13 cellular contexts compared by ENCODE assay signal in genomic region chr12:112294793-112295192, GRCh38.
DNase-seq lines count a peak whose midpoint lies in the region; ATAC-seq, FAIRE-seq and TF ChIP-seq lines count a peak whose summit lies in the region.
"Had no signal": no experiment of that assay in that cellular context is flagged by ENCODE, and none has a peak within 500 bp of the region (broad histone marks: within the 10 kb centered on the region; RNA-seq: fewer than 3 reads in every experiment).

No MANE protein-coding gene starts in this region.

- peaks cover 6% of the 10 kb centered on the region for H3K4me1 Mint-ChIP-seq in activated naive CD4-positive, alpha-beta T cell treated with anti-CD3 and anti-CD28 coated beads, Interleukin-2, amount 10 ng/mL, durations not matched to agents 7 days and 5 days

- H3K4me2 ChIP-seq in HepG2 (ENCODE audit: low read depth, low read length) = no peak overlapping the region
- no peak overlapping the region for H3K4me2 ChIP-seq in OCI-LY1 (ENCODE audit: low read length)
- H3K4me2 ChIP-seq: BLaER1 treated with 17β-estradiol and CSF1 and Interleukin-3, amounts not matched to agents 10 nM and 100 nM had no signal

- no peaks in the 10 kb centered on the region for H4K20me1 ChIP-seq in HepG2 (ENCODE audit: insufficient read depth, low read length)
- no peaks in the 10 kb centered on the region for H4K20me1 ChIP-seq in OCI-LY1 (ENCODE audit: insufficient read depth, low read length)

- CTCF ChIA-PET in HepG2 (lab: Yijun Ruan, JAX; ENCODE audit: low intra/inter-chr PET ratio, low total read pairs) = interaction anchor here (1.6 kb wide), 1 partner anchor 93 kb away, joined by 6 read pairs; no protein-coding TSS in a partner anchor
- CTCF ChIA-PET in activated naive CD4-positive, alpha-beta T cell treated with anti-CD3 and anti-CD28 coated beads, Interleukin-2, amount 10 ng/mL, durations not matched to agents 7 days and 5 days (lab: Charles Lee) = no interaction called here

- TF ChIP-seq EP300 in HepG2 (IDR thresholded peaks at IDR 0.05; ENCODE audit: low read depth in 2 of 2, low read length in 2 of 2) (no peak), HepG2 (CRISPR knock-in tag; IDR thresholded peaks at IDR 0.05; ENCODE audit: borderline replicate concordance) (no peak)

- H3K36me3 Mint-ChIP-seq in activated naive CD4-positive, alpha-beta T cell treated with anti-CD3 and anti-CD28 coated beads, Interleukin-2, amount 10 ng/mL, durations not matched to agents 7 days and 5 days = peaks cover 8% of the 10 kb centered on the region

- peaks cover 18% of the 10 kb centered on the region for H3K4me1 ChIP-seq in HepG2 (ENCODE audit: insufficient read depth, low read length)
- H3K4me1 ChIP-seq in right lobe of liver = no peaks in the 10 kb centered on the region
- no peaks in the 10 kb centered on the region for H3K4me1 ChIP-seq in OCI-LY1 (ENCODE audit: insufficient read depth, low read length, severe bottlenecking)
- H3K4me1 ChIP-seq: BLaER1 treated with 17β-estradiol and CSF1 and Interleukin-3, amounts not matched to agents 10 nM and 100 nM; parathyroid adenoma had no signal

- TF ChIP-seq RAD21 in HepG2 (CRISPR knock-in tag; IDR thresholded peaks at IDR 0.05) = no peak

- POLR2A ChIA-PET in HepG2 (lab: Yijun Ruan, JAX) = interaction anchor here (1.4 kb wide), 1 partner anchor 9 kb away, joined by 3 read pairs; no protein-coding TSS in a partner anchor

- intact Hi-C loops in HepG2 (cut with micrococcal nuclease; ENCODE audit: unreplicated experiment) (no loop called here), right lobe of liver (cut with DNase I) (no loop called here)

- peaks cover 4 to 13% of the 10 kb centered on the region in 2 experiments; a peak in 2 of 5 replicates for H3K36me3 ChIP-seq in HepG2 (replicated peaks in 1 of 2; ENCODE audit: control insufficient read depth in 1 of 2, insufficient read depth in 2 of 2, low read length in 2 of 2)
- no peaks in the 10 kb centered on the region for H3K36me3 ChIP-seq in right lobe of liver
- peaks cover 42% of the 10 kb centered on the region for H3K36me3 ChIP-seq in OCI-LY1 (ENCODE audit: insufficient read depth, low read length)

- in situ Hi-C loops in HepG2 (cut with HindIII; ENCODE audit: extremely low pct_ligation_motif_present, low pct_unique_long_range_greater_than_20kb) = no loop called here

- DNase-seq in HepG2 (ENCODE audit: low spot score) (peak; percentile 18), right lobe of liver (no peak), epithelial cell of esophagus (ENCODE audit: low read depth) (peak; percentile 35), putamen (ENCODE audit: low spot score) (no peak), NCI-H2227 (lab: John Stamatoyannopoulos, UW; ENCODE audit: unreplicated experiment) (no peak)
- no peak for DNase-seq in activated naive CD4-positive, alpha-beta T cell treated with anti-CD3 and anti-CD28 coated beads, Interleukin-2, amount 10 ng/mL, durations not matched to agents 7 days and 5 days
- no peak for DNase-seq in activated naive CD4-positive, alpha-beta T cell treated with anti-CD3 and anti-CD28 coated beads, Interleukin-2, amount 50 U/mL, for 16 hours
- DNase-seq: mesendoderm; stimulated activated CD4-positive, alpha-beta T cell treated with anti-CD3 and anti-CD28 coated beads, Interleukin-2, amount 100 ng/mL, for 24 hours; stimulated activated naive B cell treated with anti-CD40 and anti-IgM and Interleukin-4, amounts not matched to agents 10 μg/mL and 1 μg/mL and 100 μg/mL, for 72 hours had no signal

- H3K79me2 ChIP-seq in HepG2 (ENCODE audit: insufficient read depth, low read length) (no peaks in the 10 kb centered on the region), OCI-LY1 (ENCODE audit: insufficient read depth, low read length) (no peaks in the 10 kb centered on the region)

- no peaks in the 10 kb centered on the region for H3K27me3 ChIP-seq in HepG2 (ENCODE audit: control insufficient read depth in 1 of 2, insufficient read depth in 2 of 2, low read length in 2 of 2)
- no peaks in the 10 kb centered on the region for H3K27me3 ChIP-seq in right lobe of liver
- no peaks in the 10 kb centered on the region for H3K27me3 ChIP-seq in OCI-LY1 (ENCODE audit: insufficient read depth, low read length)
- H3K27me3 ChIP-seq: BLaER1 treated with 17β-estradiol and CSF1 and Interleukin-3, amounts not matched to agents 10 nM and 100 nM had no signal

- no peak overlapping the region for H3K4me3 ChIP-seq in HepG2 (replicated peaks in 1 of 3; ENCODE audit: insufficient read depth in 1 of 3, low read depth in 2 of 3, low read length in 3 of 3)
- no peak overlapping the region for H3K4me3 ChIP-seq in right lobe of liver
- no peak overlapping the region for H3K4me3 ChIP-seq in OCI-LY1 (ENCODE audit: low read depth, low read length, poor library complexity, severe bottlenecking)
- H3K4me3 ChIP-seq in epithelial cell of esophagus (ENCODE audit: low read length) = no peak overlapping the region
- H3K4me3 ChIP-seq: BLaER1 treated with 17β-estradiol and CSF1 and Interleukin-3, amounts not matched to agents 10 nM and 100 nM had no signal

- ATAC-seq in HepG2 (no peak), right lobe of liver (no peak)
- ATAC-seq: stimulated activated naive B cell treated with anti-CD40 and anti-IgM and Interleukin-4, amounts not matched to agents 10 μg/mL and 1 μg/mL and 100 μg/mL, for 72 hours had no signal

- H3K27ac Mint-ChIP-seq in activated naive CD4-positive, alpha-beta T cell treated with anti-CD3 and anti-CD28 coated beads, Interleukin-2, amount 10 ng/mL, durations not matched to agents 7 days and 5 days = no peak overlapping the region
- H3K27ac Mint-ChIP-seq: stimulated activated naive B cell treated with anti-CD40 and anti-IgM and Interleukin-4, amounts not matched to agents 10 μg/mL and 1 μg/mL and 100 μg/mL, for 72 hours had no signal

- no peak overlapping the region for H2AFZ ChIP-seq in HepG2 (ENCODE audit: low read length)
- no peak overlapping the region for H2AFZ ChIP-seq in OCI-LY1 (ENCODE audit: low read length)
- H2AFZ ChIP-seq: parathyroid adenoma had no signal

- TF ChIP-seq POLR2A in HepG2 (IDR thresholded peaks at IDR 0.05; ENCODE audit: insufficient read depth in 1 of 2, low read depth in 2 of 2, low read length in 2 of 2) (no peak), right lobe of liver (IDR thresholded peaks at IDR 0.05) (no peak)

- H3K9me3 ChIP-seq in HepG2 (ENCODE audit: low read length) (no peaks in the 10 kb centered on the region), right lobe of liver (no peaks in the 10 kb centered on the region), OCI-LY1 (ENCODE audit: low read length) (peaks cover 9% of the 10 kb centered on the region; the same call in 1 of the 2 replicates)

- no TSS peak for BruUV-seq in HepG2 (replicated peaks; lab: Mats Ljungman, UMichigan)

- no peaks in the 10 kb centered on the region for H3K9me2 ChIP-seq in OCI-LY1 (ENCODE audit: low read depth, low read length)

- WGBS in HepG2 (ENCODE audit: low lambda C conversion rate) = 81% methylated on average over 9 of the region's 9 CpGs
- 94% methylated on average over 8 of the region's 9 CpGs for WGBS in right lobe of liver (ENCODE audit: insufficient coverage, low coverage, low lambda C conversion rate, missing lambda C conversion rate)

- H3K9ac ChIP-seq in HepG2 (ENCODE audit: insufficient read depth, low read depth, low read length) (no peak overlapping the region), OCI-LY1 (ENCODE audit: low read length) (no peak overlapping the region)
- H3K9ac ChIP-seq: BLaER1 treated with 17β-estradiol and CSF1 and Interleukin-3, amounts not matched to agents 10 nM and 100 nM; parathyroid adenoma had no signal

- no peak overlapping the region for H3K4me3 Mint-ChIP-seq in activated naive CD4-positive, alpha-beta T cell treated with anti-CD3 and anti-CD28 coated beads, Interleukin-2, amount 10 ng/mL, durations not matched to agents 7 days and 5 days
- H3K4me3 Mint-ChIP-seq: stimulated activated naive B cell treated with anti-CD40 and anti-IgM and Interleukin-4, amounts not matched to agents 10 μg/mL and 1 μg/mL and 100 μg/mL, for 72 hours had no signal

- no peaks in the 10 kb centered on the region for H3K27me3 Mint-ChIP-seq in activated naive CD4-positive, alpha-beta T cell treated with anti-CD3 and anti-CD28 coated beads, Interleukin-2, amount 10 ng/mL, durations not matched to agents 7 days and 5 days
- H3K27me3 Mint-ChIP-seq: stimulated activated naive B cell treated with anti-CD40 and anti-IgM and Interleukin-4, amounts not matched to agents 10 μg/mL and 1 μg/mL and 100 μg/mL, for 72 hours had no signal

- FAIRE-seq in HepG2 (lab: Jason Lieb, UNC) = no peak

- H3K27ac ChIP-seq in HepG2 (ENCODE audit: extremely low read length, insufficient read depth, low read length) = peak overlapping the region; percentile 64
- no peak overlapping the region for H3K27ac ChIP-seq in right lobe of liver
- H3K27ac ChIP-seq in OCI-LY1 (ENCODE audit: low read depth, low read length, poor library complexity, severe bottlenecking) = no peak overlapping the region
- H3K27ac ChIP-seq: BLaER1 treated with 17β-estradiol and CSF1 and Interleukin-3, amounts not matched to agents 10 nM and 100 nM; parathyroid adenoma had no signal

- peaks cover 1% of the 10 kb centered on the region for H3K9me3 Mint-ChIP-seq in activated naive CD4-positive, alpha-beta T cell treated with anti-CD3 and anti-CD28 coated beads, Interleukin-2, amount 10 ng/mL, durations not matched to agents 7 days and 5 days
- H3K9me3 Mint-ChIP-seq: stimulated activated naive B cell treated with anti-CD40 and anti-IgM and Interleukin-4, amounts not matched to agents 10 μg/mL and 1 μg/mL and 100 μg/mL, for 72 hours had no signal

- H3F3A ChIP-seq in OCI-LY1 (ENCODE audit: insufficient read depth, low read length) = no peaks in the 10 kb centered on the region

- 0 out of 2 replicates have a peak, but pooled peaks have one; percentile 14 for TF ChIP-seq CTCF in HepG2 (CRISPR knock-in tag; IDR thresholded peaks at IDR 0.05)
- peak in 1 of 4 donors; percentile 20 for TF ChIP-seq CTCF in right lobe of liver (IDR thresholded peaks at IDR 0.05)
- TF ChIP-seq CTCF in OCI-LY1 (IDR thresholded peaks at IDR 0.05; ENCODE audit: low read length) = 0 out of 2 replicates have a peak, but pooled peaks have one; percentile 19
- peak; percentile 20 for TF ChIP-seq CTCF in epithelial cell of esophagus (IDR thresholded peaks at IDR 0.05; ENCODE audit: insufficient read depth, low read depth, low read length, missing control alignments)

TF ChIP-seq in HepG2, 621 proteins besides CTCF, POLR2A, EP300 and RAD21:
- TF ChIP-seq, protein P1, sequence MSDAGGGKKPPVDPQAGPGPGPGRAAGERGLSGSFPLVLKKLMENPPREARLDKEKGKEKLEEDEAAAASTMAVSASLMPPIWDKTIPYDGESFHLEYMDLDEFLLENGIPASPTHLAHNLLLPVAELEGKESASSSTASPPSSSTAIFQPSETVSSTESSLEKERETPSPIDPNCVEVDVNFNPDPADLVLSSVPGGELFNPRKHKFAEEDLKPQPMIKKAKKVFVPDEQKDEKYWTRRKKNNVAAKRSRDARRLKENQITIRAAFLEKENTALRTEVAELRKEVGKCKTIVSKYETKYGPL (CRISPR knock-in tag; IDR thresholded peaks at IDR 0.05) = no peak
- TF ChIP-seq STAG1 (CRISPR knock-in tag; IDR thresholded peaks at IDR 0.05) (peak; percentile 50), MXD3 (CRISPR knock-in tag; IDR thresholded peaks at IDR 0.05) (no peak)
TF ChIP-seq in HepG2: peak in this region for 1.

Comparison
In these comparisons a context has a peak if more than half of its experiments do, and no peak if none do; other contexts are left out.
1. DNase-seq: peak in HepG2 (single experiment) and epithelial cell of esophagus (single experiment); none in right lobe of liver (0 of 3), putamen (single experiment), NCI-H2227 (single experiment), activated naive CD4-positive, alpha-beta T cell treated with anti-CD3 and anti-CD28 coated beads, Interleukin-2, amount 10 ng/mL, durations not matched to agents 7 days and 5 days (single experiment) and activated naive CD4-positive, alpha-beta T cell treated with anti-CD3 and anti-CD28 coated beads, Interleukin-2, amount 50 U/mL, for 16 hours (single experiment).